In the genomic region with DNA sequence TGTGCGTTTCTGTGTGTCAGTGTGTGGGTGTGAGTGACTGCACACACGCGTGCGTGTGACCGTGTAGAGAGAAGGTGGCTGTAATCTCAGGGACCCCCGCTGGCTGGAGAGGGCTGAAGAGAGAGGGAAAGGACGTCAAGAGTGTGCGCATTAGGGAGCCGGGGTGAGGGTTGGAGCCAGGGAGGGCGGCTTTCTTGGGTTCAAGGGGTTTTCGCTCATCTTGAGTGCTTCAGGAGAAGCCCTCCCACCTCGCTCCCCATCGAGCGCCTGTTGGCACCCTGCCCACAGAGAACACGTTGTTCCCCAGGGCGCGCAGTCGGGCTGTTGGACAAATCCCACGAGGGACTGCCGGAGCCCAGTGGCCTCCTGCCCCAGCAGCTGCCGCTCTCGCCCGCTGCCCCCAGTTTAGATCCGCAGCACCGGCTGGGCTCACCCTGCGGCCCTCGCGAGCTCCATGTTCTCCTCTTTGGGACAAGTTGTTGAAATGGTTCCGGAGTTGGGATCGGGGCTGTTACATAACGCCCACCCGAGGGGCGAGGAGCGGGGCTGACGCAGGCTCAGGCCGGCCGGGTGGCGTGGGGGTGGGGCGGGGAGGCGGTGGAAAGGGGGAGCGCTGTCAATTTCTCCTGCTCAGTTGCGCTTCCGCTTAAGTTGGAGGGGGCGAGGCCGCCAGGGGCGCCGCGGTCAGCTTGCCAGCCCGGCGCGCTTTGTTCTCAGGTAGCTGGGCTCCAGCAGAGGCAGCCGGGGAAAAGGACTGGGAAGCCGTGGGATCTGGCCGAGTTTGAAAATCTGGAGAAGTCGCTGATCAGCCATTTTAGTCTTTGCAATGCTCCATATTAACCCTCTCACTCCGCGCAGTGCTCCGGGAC, we compare ENCODE assay signal across 9 cellular contexts. TPM values are rescaled to one million over a fixed set of nuclear protein-coding genes. Genes with fewer than 3 reads are reported as not detected.
DNase-seq lines count a peak whose midpoint lies in the region; ATAC-seq, FAIRE-seq and TF ChIP-seq lines count a peak whose summit lies in the region.
"Had no signal": no experiment of that assay in that cellular context is flagged by ENCODE, and none has a peak within 500 bp of the region (broad histone marks: within the 10 kb centered on the region; RNA-seq: fewer than 3 reads in every experiment).

No MANE protein-coding gene starts in this region.

- peak; percentile 17 to 24; a peak in 3 of 4 replicates for TF ChIP-seq CTCF in GM23338 (conservative IDR thresholded peaks at IDR 0.05; ENCODE audit: low read depth in 2 of 2)
- TF ChIP-seq CTCF in psoas muscle (IDR thresholded peaks at IDR 0.05), result no peak

- H3K9me3 ChIP-seq in psoas muscle, result no peaks in the 10 kb centered on the region

- FAIRE-seq in frontal cortex (lab: Jason Lieb, UNC), result no peak

- H3K27ac Mint-ChIP-seq in GM23338, result no peak overlapping the region
- H3K27ac Mint-ChIP-seq in activated CD4-positive, alpha-beta memory T cell treated with anti-CD3 and anti-CD28 coated beads, Interleukin-2, amount 10 ng/mL, durations not matched to agents 7 days and 5 days, result no peak overlapping the region

- peak overlapping the region; percentile 77 for H3K4me3 ChIP-seq in GM23338
- peak overlapping the region; percentile 53 for H3K4me3 ChIP-seq in psoas muscle

- H2AFZ ChIP-seq in GM23338, result peak overlapping the region; percentile 100

- H3K4me3 Mint-ChIP-seq in GM23338, result peak overlapping the region; percentile 86
- H3K4me3 Mint-ChIP-seq in activated CD4-positive, alpha-beta memory T cell treated with anti-CD3 and anti-CD28 coated beads, Interleukin-2, amount 10 ng/mL, durations not matched to agents 7 days and 5 days, result no peak overlapping the region

- no peaks in the 10 kb centered on the region for H3K79me2 ChIP-seq in GM23338 (replicated peaks; ENCODE audit: insufficient read depth)

- H4K20me1 ChIP-seq in GM23338 (replicated peaks; ENCODE audit: insufficient read depth), result peaks cover 7% of the 10 kb centered on the region

- peaks cover 45% of the 10 kb centered on the region for H3K27me3 Mint-ChIP-seq in GM23338 (ENCODE audit: insufficient read depth, low read depth, poor library complexity)
- peaks cover 7% of the 10 kb centered on the region for H3K27me3 Mint-ChIP-seq in activated CD4-positive, alpha-beta memory T cell treated with anti-CD3 and anti-CD28 coated beads, Interleukin-2, amount 10 ng/mL, durations not matched to agents 7 days and 5 days

- CTCF ChIA-PET in activated CD4-positive, alpha-beta memory T cell treated with anti-CD3 and anti-CD28 coated beads, Interleukin-2, amount 10 ng/mL, durations not matched to agents 7 days and 5 days (lab: Charles Lee), result no interaction called here

- H3K36me3 Mint-ChIP-seq in GM23338 (ENCODE audit: low read depth), result no peaks in the 10 kb centered on the region
- H3K36me3 Mint-ChIP-seq in activated CD4-positive, alpha-beta memory T cell treated with anti-CD3 and anti-CD28 coated beads, Interleukin-2, amount 10 ng/mL, durations not matched to agents 7 days and 5 days (ENCODE audit: low read depth), result no peaks in the 10 kb centered on the region

- H3K27me3 ChIP-seq in GM23338 (ENCODE audit: insufficient read depth), result peaks cover 70% of the 10 kb centered on the region
- H3K27me3 ChIP-seq in psoas muscle (ENCODE audit: insufficient read depth in 3 of 3, low read length in 2 of 3), result peaks cover 4 to 63% (median 16%) of the 10 kb centered on the region in 3 donors

- H3K9me2 ChIP-seq in GM23338 (ENCODE audit: insufficient read depth), result no peaks in the 10 kb centered on the region

- no peaks in the 10 kb centered on the region for H3F3A ChIP-seq in GM23338 (replicated peaks; ENCODE audit: low read depth)

- no peaks in the 10 kb centered on the region for H3K9me3 Mint-ChIP-seq in GM23338
- peaks cover 5% of the 10 kb centered on the region for H3K9me3 Mint-ChIP-seq in activated CD4-positive, alpha-beta memory T cell treated with anti-CD3 and anti-CD28 coated beads, Interleukin-2, amount 10 ng/mL, durations not matched to agents 7 days and 5 days

- DNase-seq in GM23338 (ENCODE audit: low spot score) (peak; percentile 88), NCI-H748 treated with DMSO at 0.1 percent for 48 hours (lab: John Stamatoyannopoulos, UW) (peak; percentile 47), frontal cortex (ENCODE audit: low spot score in 2 of 2) (peak; percentile 46 to 51), psoas muscle (peak in 1 of 2 donors; percentile 52), T-helper 1 cell (no peak), SW480 (ENCODE audit: low spot score) (no peak)
- DNase-seq in activated CD4-positive, alpha-beta memory T cell treated with anti-CD3 and anti-CD28 coated beads, Interleukin-2, amount 10 ng/mL, durations not matched to agents 7 days and 5 days, result no peak
- DNase-seq: activated CD4-positive, alpha-beta T cell treated with anti-CD3 and anti-CD28 coated beads, Interleukin-2, amount 50 U/mL, for 4 hours had no signal

- 0 to 2% (median 2%) methylated on average over 49 to 58 of the region's 58 CpGs for WGBS in psoas muscle, 3 donors

- POLR2A ChIA-PET in activated CD4-positive, alpha-beta memory T cell treated with anti-CD3 and anti-CD28 coated beads, Interleukin-2, amount 10 ng/mL, durations not matched to agents 7 days and 5 days (lab: Charles Lee), result no interaction called here

- intact Hi-C loops in psoas muscle (cut with DNase I), result no loop called here

- peaks cover 18% of the 10 kb centered on the region for H3K4me1 ChIP-seq in GM23338 (ENCODE audit: insufficient read depth)
- peaks cover 13% of the 10 kb centered on the region for H3K4me1 ChIP-seq in psoas muscle

- ATAC-seq in GM23338, result peak; percentile 76
- ATAC-seq in psoas muscle, result peak in 3 of 4 donors; percentile 36 to 42 (median 41)
- ATAC-seq in HG03097 (IDR thresholded peaks at IDR 0.05; ENCODE audit: low FRiP score, unreplicated experiment), result no peak

- no peak overlapping the region for H3K27ac ChIP-seq in GM23338 (ENCODE audit: low read depth)
- H3K27ac ChIP-seq in psoas muscle, result no peak overlapping the region

- no peaks in the 10 kb centered on the region for H3K36me3 ChIP-seq in GM23338 (ENCODE audit: insufficient read depth)
- no peaks in the 10 kb centered on the region for H3K36me3 ChIP-seq in psoas muscle (ENCODE audit: insufficient read depth in 1 of 2, low read depth in 1 of 2)

- H3K4me2 ChIP-seq in GM23338, result peak overlapping the region; percentile 88

- peaks cover 12% of the 10 kb centered on the region for H3K4me1 Mint-ChIP-seq in GM23338
- no peaks in the 10 kb centered on the region for H3K4me1 Mint-ChIP-seq in activated CD4-positive, alpha-beta memory T cell treated with anti-CD3 and anti-CD28 coated beads, Interleukin-2, amount 10 ng/mL, durations not matched to agents 7 days and 5 days

TF ChIP-seq in GM23338, 12 proteins besides CTCF, POLR2A, EP300 and RAD21:
- TF ChIP-seq EZH2phosphoT487 (IDR thresholded peaks at IDR 0.05; ENCODE audit: unreplicated experiment) (no peak), CREB1 (CRISPR knock-in tag; IDR thresholded peaks at IDR 0.05; ENCODE audit: low read depth) (no peak), NANOG (IDR thresholded peaks at IDR 0.05; ENCODE audit: borderline replicate concordance) (no peak)
- TF ChIP-seq, protein P1, sequence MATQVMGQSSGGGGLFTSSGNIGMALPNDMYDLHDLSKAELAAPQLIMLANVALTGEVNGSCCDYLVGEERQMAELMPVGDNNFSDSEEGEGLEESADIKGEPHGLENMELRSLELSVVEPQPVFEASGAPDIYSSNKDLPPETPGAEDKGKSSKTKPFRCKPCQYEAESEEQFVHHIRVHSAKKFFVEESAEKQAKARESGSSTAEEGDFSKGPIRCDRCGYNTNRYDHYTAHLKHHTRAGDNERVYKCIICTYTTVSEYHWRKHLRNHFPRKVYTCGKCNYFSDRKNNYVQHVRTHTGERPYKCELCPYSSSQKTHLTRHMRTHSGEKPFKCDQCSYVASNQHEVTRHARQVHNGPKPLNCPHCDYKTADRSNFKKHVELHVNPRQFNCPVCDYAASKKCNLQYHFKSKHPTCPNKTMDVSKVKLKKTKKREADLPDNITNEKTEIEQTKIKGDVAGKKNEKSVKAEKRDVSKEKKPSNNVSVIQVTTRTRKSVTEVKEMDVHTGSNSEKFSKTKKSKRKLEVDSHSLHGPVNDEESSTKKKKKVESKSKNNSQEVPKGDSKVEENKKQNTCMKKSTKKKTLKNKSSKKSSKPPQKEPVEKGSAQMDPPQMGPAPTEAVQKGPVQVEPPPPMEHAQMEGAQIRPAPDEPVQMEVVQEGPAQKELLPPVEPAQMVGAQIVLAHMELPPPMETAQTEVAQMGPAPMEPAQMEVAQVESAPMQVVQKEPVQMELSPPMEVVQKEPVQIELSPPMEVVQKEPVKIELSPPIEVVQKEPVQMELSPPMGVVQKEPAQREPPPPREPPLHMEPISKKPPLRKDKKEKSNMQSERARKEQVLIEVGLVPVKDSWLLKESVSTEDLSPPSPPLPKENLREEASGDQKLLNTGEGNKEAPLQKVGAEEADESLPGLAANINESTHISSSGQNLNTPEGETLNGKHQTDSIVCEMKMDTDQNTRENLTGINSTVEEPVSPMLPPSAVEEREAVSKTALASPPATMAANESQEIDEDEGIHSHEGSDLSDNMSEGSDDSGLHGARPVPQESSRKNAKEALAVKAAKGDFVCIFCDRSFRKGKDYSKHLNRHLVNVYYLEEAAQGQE (IDR thresholded peaks at IDR 0.05; ENCODE audit: unreplicated experiment), result peak; percentile 2

RNA-seq across cellular contexts. Expression of a gene that starts 1.6 kb away (rescaled TPM):
- not detected in 2 replicates for total RNA-seq in GM23338 (2014; rRNA removed; shearing (Covaris generic))
- polyA plus RNA-seq in GM23338 (2016; fragmentation: Nextera tagmentation; extraction: Ambion mirVana) (0.19 TPM in 1 of 2 replicates, not detected in the other), psoas muscle (under 1 TPM in 1 of 3 donors, not detected in 2; 0.09 TPM)
- total RNA-seq in frontal cortex (339 TPM), psoas muscle (1 to 10 TPM in 1 of 4 donors, under 1 TPM in 2, not detected in 1; 0.09 to 3.0 (median 0.15) TPM)
- total RNA-seq in activated CD4-positive, alpha-beta memory T cell treated with anti-CD3 and anti-CD28 coated beads, Interleukin-2, amount 10 ng/mL, durations not matched to agents 7 days and 5 days, result not detected

Comparison
In these comparisons a context has a peak if more than half of its experiments do, and no peak if none do; other contexts are left out.
1. DNase-seq: peak in GM23338 (single experiment), NCI-H748 treated with DMSO at 0.1 percent for 48 hours (single experiment) and frontal cortex (2 of 2); none in activated CD4-positive, alpha-beta memory T cell treated with anti-CD3 and anti-CD28 coated beads, Interleukin-2, amount 10 ng/mL, durations not matched to agents 7 days and 5 days (single experiment), T-helper 1 cell (0 of 5) and SW480 (single experiment).
2. RNA of a gene that starts 1.6 kb away (total RNA-seq): 339 TPM in frontal cortex (single experiment); 0.09 to 3.0 TPM in psoas muscle, not detected in GM23338 and not detected in activated CD4-positive, alpha-beta memory T cell treated with anti-CD3 and anti-CD28 coated beads, Interleukin-2, amount 10 ng/mL, durations not matched to agents 7 days and 5 days; every median in the first group is over 10 times any median in the second.